ENCODE assay signal across 12 cellular contexts in the genomic region with DNA sequence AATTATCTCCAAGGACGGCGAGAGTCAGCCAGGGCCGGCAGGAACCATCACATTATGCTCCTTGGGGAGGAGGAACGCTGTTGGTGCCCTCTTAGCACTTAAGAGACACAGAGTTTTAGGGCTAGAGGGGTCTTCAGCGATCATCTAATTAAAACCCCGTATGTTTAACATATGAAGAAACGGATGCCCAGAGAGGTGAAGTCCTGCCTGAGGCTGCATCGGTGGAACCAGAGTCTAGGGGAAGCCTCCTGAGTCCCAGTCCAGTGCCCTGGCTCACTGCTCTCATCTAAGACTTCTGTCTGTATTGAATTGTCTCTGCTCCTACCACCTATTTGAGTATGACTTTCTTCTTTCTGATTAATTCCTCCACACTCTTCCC. TPM values are rescaled to one million over a fixed set of nuclear protein-coding genes. Genes with fewer than 3 reads are reported as not detected.
DNase-seq lines count a peak whose midpoint lies in the region; ATAC-seq and TF ChIP-seq lines count a peak whose summit lies in the region.
"Had no signal": no experiment of that assay in that cellular context is flagged by ENCODE, and none has a peak within 500 bp of the region (broad histone marks: within the 10 kb centered on the region; RNA-seq: fewer than 3 reads in every experiment).

No MANE protein-coding gene starts in this region.

- H3K27ac Mint-ChIP-seq in natural killer cell treated with Interleukin-12 subunit alpha and Interleukin-12 subunit beta and Interleukin-15 and Interleukin-18, amount 100 ng/mL, for 72 hours = no peak overlapping the region
- H3K27ac Mint-ChIP-seq in activated naive CD4-positive, alpha-beta T cell treated with anti-CD3 and anti-CD28 coated beads for 36 hours = no peak overlapping the region

- CTCF ChIA-PET in activated naive CD4-positive, alpha-beta T cell treated with anti-CD3 and anti-CD28 coated beads for 36 hours (lab: Charles Lee) = interaction anchor here (0.6 kb wide), 1 partner anchor 90 kb away, joined by 3 read pairs; no protein-coding TSS in a partner anchor

- no peak for TF ChIP-seq CTCF in dorsolateral prefrontal cortex (IDR thresholded peaks at IDR 0.05 in 54 of 56, conservative IDR thresholded peaks at IDR 0.05 in 2 of 56; ENCODE audit: low read depth in 1 of 56, partially characterized antibody in 56 of 56)

- H3K9me3 ChIP-seq in right cardiac atrium (ENCODE audit: control insufficient read depth, low read length) = no peaks in the 10 kb centered on the region

- H3K4me3 ChIP-seq in right cardiac atrium (ENCODE audit: low read length) (peak overlapping the region; percentile 60), dorsolateral prefrontal cortex (peak overlapping the region in 38 of 59 donors; percentile 19 to 68 (median 56))

- peaks cover 2% of the 10 kb centered on the region for H3K4me1 ChIP-seq in right cardiac atrium (ENCODE audit: control insufficient read depth, insufficient read depth, low read length)

- ATAC-seq in right cardiac atrium (no peak), Right ventricle myocardium inferior (no peak)
- no peak for ATAC-seq in natural killer cell treated with Interleukin-12 subunit alpha and Interleukin-12 subunit beta and Interleukin-15 and Interleukin-18, amount 100 ng/mL, for 72 hours

- H3K4me1 Mint-ChIP-seq in natural killer cell treated with Interleukin-12 subunit alpha and Interleukin-12 subunit beta and Interleukin-15 and Interleukin-18, amount 100 ng/mL, for 72 hours (ENCODE audit: low read depth in 2 of 2) = peaks cover 5 to 6% of the 10 kb centered on the region in 2 donors
- H3K4me1 Mint-ChIP-seq in activated naive CD4-positive, alpha-beta T cell treated with anti-CD3 and anti-CD28 coated beads for 36 hours (ENCODE audit: low read depth) = peaks cover 7% of the 10 kb centered on the region

- 37% methylated on average over 8 of the region's 8 CpGs for WGBS in right cardiac atrium

- no peaks in the 10 kb centered on the region for H3K36me3 Mint-ChIP-seq in natural killer cell treated with Interleukin-12 subunit alpha and Interleukin-12 subunit beta and Interleukin-15 and Interleukin-18, amount 100 ng/mL, for 72 hours
- no peaks in the 10 kb centered on the region for H3K36me3 Mint-ChIP-seq in activated naive CD4-positive, alpha-beta T cell treated with anti-CD3 and anti-CD28 coated beads for 36 hours (ENCODE audit: low read depth)

- DNase-seq in right cardiac atrium (peak in 1 of 3 donors; percentile 45), Right ventricle myocardium inferior (ENCODE audit: missing footprints) (no peak), dorsolateral prefrontal cortex (no peak), NCI-H1417 treated with DMSO at 0.1 percent for 48 hours (lab: John Stamatoyannopoulos, UW) (no peak), hypothalamus (lab: John Stamatoyannopoulos, UW) (no peak)
- no peak for DNase-seq in natural killer cell treated with Interleukin-12 subunit alpha and Interleukin-12 subunit beta and Interleukin-15 and Interleukin-18, amount 100 ng/mL, for 72 hours (ENCODE audit: low spot score)
- DNase-seq in activated naive CD4-positive, alpha-beta T cell treated with anti-CD3 and anti-CD28 coated beads for 36 hours = no peak
- DNase-seq in central memory CD4-positive, alpha-beta T cell = no peak
- DNase-seq: activated CD4-positive, alpha-beta T cell treated with anti-CD3 and anti-CD28 coated beads, Interleukin-2, amount 50 U/mL, for 1 hour; NCI-H1105 treated with DMSO at 0.1 percent for 48 hours; RPMI8226 had no signal

- no peak overlapping the region for H3K27ac ChIP-seq in right cardiac atrium (ENCODE audit: low read length)
- H3K27ac ChIP-seq in dorsolateral prefrontal cortex = no peak overlapping the region
- H3K27ac ChIP-seq: C4-2B had no signal

- H3K27me3 Mint-ChIP-seq in natural killer cell treated with Interleukin-12 subunit alpha and Interleukin-12 subunit beta and Interleukin-15 and Interleukin-18, amount 100 ng/mL, for 72 hours = peaks cover 21 to 30% of the 10 kb centered on the region in 2 donors
- H3K27me3 Mint-ChIP-seq in activated naive CD4-positive, alpha-beta T cell treated with anti-CD3 and anti-CD28 coated beads for 36 hours (ENCODE audit: low read depth) = peaks cover 41% of the 10 kb centered on the region

- peak overlapping the region; percentile 37 for H3K4me3 Mint-ChIP-seq in natural killer cell treated with Interleukin-12 subunit alpha and Interleukin-12 subunit beta and Interleukin-15 and Interleukin-18, amount 100 ng/mL, for 72 hours
- H3K4me3 Mint-ChIP-seq in activated naive CD4-positive, alpha-beta T cell treated with anti-CD3 and anti-CD28 coated beads for 36 hours = no peak overlapping the region

- no peaks in the 10 kb centered on the region for H3K27me3 ChIP-seq in right cardiac atrium (ENCODE audit: control insufficient read depth, insufficient read depth)
- peaks cover 0 to 60% (median 24%) of the 10 kb centered on the region in 45 donors for H3K27me3 ChIP-seq in dorsolateral prefrontal cortex

- no peaks in the 10 kb centered on the region for H3K9me3 Mint-ChIP-seq in natural killer cell treated with Interleukin-12 subunit alpha and Interleukin-12 subunit beta and Interleukin-15 and Interleukin-18, amount 100 ng/mL, for 72 hours
- no peaks in the 10 kb centered on the region for H3K9me3 Mint-ChIP-seq in activated naive CD4-positive, alpha-beta T cell treated with anti-CD3 and anti-CD28 coated beads for 36 hours

- intact Hi-C loops in right cardiac atrium (cut with DNase I) = no loop called here
- intact Hi-C loops in Right ventricle myocardium inferior (cut with DNase I) = no loop called here
- intact Hi-C loops in dorsolateral prefrontal cortex (cut with DNase I) = no loop called here
- intact Hi-C loops in activated naive CD4-positive, alpha-beta T cell treated with anti-CD3 and anti-CD28 coated beads for 36 hours (cut with micrococcal nuclease) = no loop called here

RNA-seq across cellular contexts. Expression of gene ABCB4, which starts 0.7 kb away (rescaled TPM):
- total RNA-seq in right cardiac atrium (1 to 10 TPM; 6.9 to 7.9 (median 7.7) TPM), Right ventricle myocardium inferior (4.4 TPM), dorsolateral prefrontal cortex (1 to 10 TPM in 41 of 120 experiments, under 1 TPM in 68, not detected in 11; 0.14 to 4.7 (median 0.90) TPM)
- polyA plus RNA-seq in right cardiac atrium = 5.4 TPM
- total RNA-seq in natural killer cell treated with Interleukin-12 subunit alpha and Interleukin-12 subunit beta and Interleukin-15 and Interleukin-18, amount 100 ng/mL, for 72 hours = under 1 TPM; 0.20 to 0.69 TPM
- total RNA-seq in activated naive CD4-positive, alpha-beta T cell treated with anti-CD3 and anti-CD28 coated beads for 36 hours = not detected
